Comparison of ENCODE assay signal across 8 cellular contexts in the genomic region with DNA sequence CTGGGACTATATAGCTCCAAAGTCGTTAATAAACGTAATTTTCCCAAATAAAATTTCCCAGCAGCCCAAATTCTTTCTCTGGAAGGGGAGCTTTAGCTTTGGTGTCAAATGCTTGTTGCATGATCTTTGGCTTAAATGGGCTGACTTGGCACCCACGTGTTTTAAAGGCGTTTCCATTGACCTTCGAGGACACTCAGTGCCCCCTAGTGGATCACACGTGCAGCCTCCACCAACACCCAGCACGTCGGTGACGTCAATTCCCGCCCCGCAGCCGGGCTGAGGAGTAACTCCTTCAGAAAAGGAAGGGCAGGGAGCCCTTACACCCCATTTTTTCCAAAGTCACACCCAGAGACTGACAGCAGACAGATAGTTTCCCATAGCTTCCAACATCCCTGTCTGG.
DNase-seq lines count a peak whose midpoint lies in the region; ATAC-seq, FAIRE-seq and TF ChIP-seq lines count a peak whose summit lies in the region.

No MANE protein-coding gene starts in this region.

- peaks cover 2% of the 10 kb centered on the region for H3K27me3 Mint-ChIP-seq in activated CD4-positive, alpha-beta memory T cell treated with anti-CD3 and anti-CD28 coated beads for 36 hours
- no peaks in the 10 kb centered on the region for H3K27me3 Mint-ChIP-seq in activated CD4-positive, alpha-beta memory T cell treated with anti-CD3 and anti-CD28 coated beads, Interleukin-2, amount 10 ng/mL, durations not matched to agents 7 days and 5 days

- ATAC-seq in GM21786 (IDR thresholded peaks at IDR 0.05; ENCODE audit: unreplicated experiment) (peak; percentile 61), HG03135 (IDR thresholded peaks at IDR 0.05; ENCODE audit: unreplicated experiment) (no peak), GM21447 (IDR thresholded peaks at IDR 0.05; ENCODE audit: unreplicated experiment) (no peak)

- no peak for TF ChIP-seq POLR2A in NB4 (IDR thresholded peaks at IDR 0.05; ENCODE audit: extremely low read depth, insufficient read length)

- CTCF ChIA-PET in activated CD4-positive, alpha-beta memory T cell treated with anti-CD3 and anti-CD28 coated beads for 36 hours (lab: Charles Lee) = no interaction called here
- CTCF ChIA-PET in activated CD4-positive, alpha-beta memory T cell treated with anti-CD3 and anti-CD28 coated beads, Interleukin-2, amount 10 ng/mL, durations not matched to agents 7 days and 5 days (lab: Charles Lee) = interaction anchor here (0.7 to 1.3 kb wide), 3 partner anchors 15 to 585 kb away, joined by 3 to 5 read pairs (median 3); no protein-coding TSS in a partner anchor

- H3K4me3 Mint-ChIP-seq in activated CD4-positive, alpha-beta memory T cell treated with anti-CD3 and anti-CD28 coated beads for 36 hours = no peak overlapping the region
- H3K4me3 Mint-ChIP-seq in activated CD4-positive, alpha-beta memory T cell treated with anti-CD3 and anti-CD28 coated beads, Interleukin-2, amount 10 ng/mL, durations not matched to agents 7 days and 5 days = no peak overlapping the region

- H3K4me3 ChIP-seq in NB4 (ENCODE audit: low read depth, low read length) = no peak overlapping the region
- H3K4me3 ChIP-seq in fibroblast of mammary gland (ENCODE audit: control insufficient read depth, low read depth, low read length) = no peak overlapping the region
- H3K4me3 ChIP-seq in small intestine (ENCODE audit: low read depth in 1 of 2, low read length in 2 of 2) = no peak overlapping the region

- POLR2A ChIA-PET in activated CD4-positive, alpha-beta memory T cell treated with anti-CD3 and anti-CD28 coated beads for 36 hours (lab: Charles Lee) = no interaction called here
- POLR2A ChIA-PET in activated CD4-positive, alpha-beta memory T cell treated with anti-CD3 and anti-CD28 coated beads, Interleukin-2, amount 10 ng/mL, durations not matched to agents 7 days and 5 days (lab: Charles Lee) = no interaction called here

- H3K9me3 Mint-ChIP-seq in activated CD4-positive, alpha-beta memory T cell treated with anti-CD3 and anti-CD28 coated beads for 36 hours = peaks cover 4% of the 10 kb centered on the region
- H3K9me3 Mint-ChIP-seq in activated CD4-positive, alpha-beta memory T cell treated with anti-CD3 and anti-CD28 coated beads, Interleukin-2, amount 10 ng/mL, durations not matched to agents 7 days and 5 days = no peaks in the 10 kb centered on the region

- H3K4me1 ChIP-seq in small intestine (ENCODE audit: control insufficient read depth in 2 of 2, insufficient read depth in 1 of 2, low read depth in 1 of 2, low read length in 1 of 2) = no peaks in the 10 kb centered on the region

- H3K27ac ChIP-seq in small intestine (ENCODE audit: low read depth in 1 of 2, low read length in 1 of 2) = no peak overlapping the region

- H3K36me3 Mint-ChIP-seq in activated CD4-positive, alpha-beta memory T cell treated with anti-CD3 and anti-CD28 coated beads for 36 hours = no peaks in the 10 kb centered on the region
- no peaks in the 10 kb centered on the region for H3K36me3 Mint-ChIP-seq in activated CD4-positive, alpha-beta memory T cell treated with anti-CD3 and anti-CD28 coated beads, Interleukin-2, amount 10 ng/mL, durations not matched to agents 7 days and 5 days (ENCODE audit: low read depth)

- peaks cover 3% of the 10 kb centered on the region for H3K9me3 ChIP-seq in small intestine (ENCODE audit: control insufficient read depth, low read depth)

- no peak for FAIRE-seq in small intestine (lab: Jason Lieb, UNC)

- H3K36me3 ChIP-seq in small intestine (ENCODE audit: control insufficient read depth in 2 of 2, insufficient read depth in 2 of 2, low read length in 2 of 2) = no peaks in the 10 kb centered on the region

- H3K27me3 ChIP-seq in small intestine (ENCODE audit: control insufficient read depth in 2 of 2, insufficient read depth in 2 of 2, low read length in 2 of 2) = no peaks in the 10 kb centered on the region

- no peaks in the 10 kb centered on the region for H3K4me1 Mint-ChIP-seq in activated CD4-positive, alpha-beta memory T cell treated with anti-CD3 and anti-CD28 coated beads for 36 hours (ENCODE audit: low read depth)
- no peaks in the 10 kb centered on the region for H3K4me1 Mint-ChIP-seq in activated CD4-positive, alpha-beta memory T cell treated with anti-CD3 and anti-CD28 coated beads, Interleukin-2, amount 10 ng/mL, durations not matched to agents 7 days and 5 days

- peak; percentile 28 for DNase-seq in activated CD4-positive, alpha-beta memory T cell treated with anti-CD3 and anti-CD28 coated beads for 36 hours
- no peak for DNase-seq in activated CD4-positive, alpha-beta memory T cell treated with anti-CD3 and anti-CD28 coated beads, Interleukin-2, amount 10 ng/mL, durations not matched to agents 7 days and 5 days
- DNase-seq in NB4 (ENCODE audit: low read depth) (peak; percentile 76), fibroblast of mammary gland (ENCODE audit: low read depth) (peak; percentile 6), small intestine (no peak)

- no peak overlapping the region for H3K27ac Mint-ChIP-seq in activated CD4-positive, alpha-beta memory T cell treated with anti-CD3 and anti-CD28 coated beads for 36 hours
- H3K27ac Mint-ChIP-seq in activated CD4-positive, alpha-beta memory T cell treated with anti-CD3 and anti-CD28 coated beads, Interleukin-2, amount 10 ng/mL, durations not matched to agents 7 days and 5 days = no peak overlapping the region

- TF ChIP-seq CTCF in NB4 (IDR thresholded peaks at IDR 0.05; ENCODE audit: low read depth, low read length) (peak; percentile 83), fibroblast of mammary gland (conservative IDR thresholded peaks at IDR 0.05; ENCODE audit: control insufficient read depth, insufficient read depth, low read depth, low read length) (peak; percentile 9)

- intact Hi-C loops in activated CD4-positive, alpha-beta memory T cell treated with anti-CD3 and anti-CD28 coated beads for 36 hours (cut with micrococcal nuclease) = no loop called here

- WGBS in small intestine, 3 donors = 39 to 47% (median 39%) methylated on average over 12 of the region's 12 CpGs

Comparison
In these comparisons a context has a peak if more than half of its experiments do, and no peak if none do; other contexts are left out.
1. DNase-seq: peak in activated CD4-positive, alpha-beta memory T cell treated with anti-CD3 and anti-CD28 coated beads for 36 hours (single experiment), NB4 (single experiment) and fibroblast of mammary gland (single experiment); none in activated CD4-positive, alpha-beta memory T cell treated with anti-CD3 and anti-CD28 coated beads, Interleukin-2, amount 10 ng/mL, durations not matched to agents 7 days and 5 days (single experiment) and small intestine (single experiment).